ENCODE assay signal across 10 cellular contexts in genomic region chr7:131012477-131013031, GRCh38.
DNase-seq lines count a peak whose midpoint lies in the region; ATAC-seq and TF ChIP-seq lines count a peak whose summit lies in the region.
"Had no signal": no experiment of that assay in that cellular context is flagged by ENCODE, and none has a peak within 500 bp of the region (broad histone marks: within the 10 kb centered on the region; RNA-seq: fewer than 3 reads in every experiment).

No MANE protein-coding gene starts in this region.

- no peak overlapping the region for H3K27ac ChIP-seq in CD8-positive, alpha-beta memory T cell (ENCODE audit: low read depth, low read length)
- H3K27ac ChIP-seq in Panc1 (ENCODE audit: low read length) = peak overlapping the region; percentile 74
- peak overlapping the region; percentile 56 for H3K27ac ChIP-seq in effector memory CD4-positive, alpha-beta T cell (ENCODE audit: insufficient read depth, low read length, poor library complexity, severe bottlenecking)

- H3K27ac Mint-ChIP-seq in CD8-positive, alpha-beta memory T cell = peak overlapping the region; percentile 67 to 96 (median 87)
- peak overlapping the region; percentile 96 for H3K27ac Mint-ChIP-seq in osteocyte (ENCODE audit: unreplicated experiment)

- no peak for DNase-seq in CD8-positive, alpha-beta memory T cell
- DNase-seq in Panc1 (ENCODE audit: low read depth, low spot score) (no peak), osteocyte (ENCODE audit: extremely low spot score, unreplicated experiment) (no peak), RPMI8226 (no peak), NCI-H526 treated with DMSO at 0.1 percent for 48 hours (lab: John Stamatoyannopoulos, UW) (no peak), DMS153 treated with DMSO at 0.1 percent for 48 hours (lab: John Stamatoyannopoulos, UW; ENCODE audit: unreplicated experiment) (no peak)
- no peak for DNase-seq in effector memory CD4-positive, alpha-beta T cell
- no peak for DNase-seq in activated effector memory CD4-positive, alpha-beta T cell treated with anti-CD3 and anti-CD28 coated beads, Interleukin-2, amount 50 U/mL, for 16 hours
- DNase-seq: stimulated activated CD4-positive, alpha-beta T cell treated with anti-CD3 and anti-CD28 coated beads, Interleukin-4, amount 100 ng/mL, for 1 hour had no signal

- no peaks in the 10 kb centered on the region for H3K27me3 ChIP-seq in CD8-positive, alpha-beta memory T cell (ENCODE audit: insufficient read depth, low read length, poor library complexity, severe bottlenecking)
- H3K27me3 ChIP-seq in Panc1 (ENCODE audit: control insufficient read depth, insufficient read depth, low read length) = no peaks in the 10 kb centered on the region
- no peaks in the 10 kb centered on the region for H3K27me3 ChIP-seq in effector memory CD4-positive, alpha-beta T cell (replicated peaks; ENCODE audit: control insufficient read depth, insufficient read depth, low read length, poor library complexity, severe bottlenecking)

- H3K36me3 Mint-ChIP-seq in CD8-positive, alpha-beta memory T cell = peaks cover 0 to 43% (median 4%) of the 10 kb centered on the region in 3 donors
- H3K36me3 Mint-ChIP-seq in osteocyte (ENCODE audit: unreplicated experiment) = peaks cover 3% of the 10 kb centered on the region

- H3K9me3 ChIP-seq in CD8-positive, alpha-beta memory T cell (ENCODE audit: low read length) = no peaks in the 10 kb centered on the region
- H3K9me3 ChIP-seq in Panc1 (ENCODE audit: control insufficient read depth, insufficient read depth, low read depth, low read length) = no peaks in the 10 kb centered on the region
- H3K9me3 ChIP-seq in effector memory CD4-positive, alpha-beta T cell (ENCODE audit: control insufficient read depth, low read length) = no peaks in the 10 kb centered on the region

- peak overlapping the region; percentile 60 to 85 (median 80) for H3K4me3 Mint-ChIP-seq in CD8-positive, alpha-beta memory T cell
- H3K4me3 Mint-ChIP-seq in osteocyte (ENCODE audit: unreplicated experiment) = peak overlapping the region; percentile 44

- no peak for ATAC-seq in Panc1

- no peaks in the 10 kb centered on the region for H3K27me3 Mint-ChIP-seq in CD8-positive, alpha-beta memory T cell
- H3K27me3 Mint-ChIP-seq in osteocyte (ENCODE audit: unreplicated experiment) = no peaks in the 10 kb centered on the region

- POLR2A ChIA-PET in CD8-positive, alpha-beta memory T cell (lab: Charles Lee) = interaction anchor here (1.0 to 1.5 kb wide), 2 partner anchors 9 to 52 kb away, joined by 3 to 4 read pairs; no protein-coding TSS in a partner anchor
- POLR2A ChIA-PET in Panc1 (lab: Charles Lee) = no interaction called here

- peaks cover 0 to 2% (median 0%) of the 10 kb centered on the region in 5 donors for H3K9me3 Mint-ChIP-seq in CD8-positive, alpha-beta memory T cell
- no peaks in the 10 kb centered on the region for H3K9me3 Mint-ChIP-seq in osteocyte (ENCODE audit: unreplicated experiment)
- H3K9me3 Mint-ChIP-seq: T-helper 1 cell treated with Interleukin-12 subunit alpha and Interleukin-12 subunit beta and Interleukin-4 antibody, amounts not matched to agents 30 μg/mL and 1 μg/mL, for 36 hours had no signal

- intact Hi-C loops in Panc1 (cut with micrococcal nuclease; ENCODE audit: unreplicated experiment) = no loop called here

- peaks cover 73% of the 10 kb centered on the region for H3K4me1 ChIP-seq in CD8-positive, alpha-beta memory T cell (ENCODE audit: insufficient read depth, low read length)
- H3K4me1 ChIP-seq in Panc1 (ENCODE audit: control insufficient read depth, insufficient read depth, low read length) = peaks cover 73% of the 10 kb centered on the region
- H3K4me1 ChIP-seq in effector memory CD4-positive, alpha-beta T cell (ENCODE audit: control insufficient read depth, insufficient read depth, low read length, poor library complexity, severe bottlenecking) = peaks cover 59% of the 10 kb centered on the region

- in situ Hi-C loops in Panc1 (cut with HindIII; ENCODE audit: low pct_unique_long_range_greater_than_20kb, low sequenced_read_pairs) = no loop called here

- no TSS peak for BruUV-seq in Panc1 (replicated peaks; lab: Mats Ljungman, UMichigan)

- no peaks in the 10 kb centered on the region for H3K36me3 ChIP-seq in CD8-positive, alpha-beta memory T cell (ENCODE audit: insufficient read depth, low read length)
- H3K36me3 ChIP-seq in Panc1 (ENCODE audit: control insufficient read depth, insufficient read depth, low read length) = no peaks in the 10 kb centered on the region
- H3K36me3 ChIP-seq in effector memory CD4-positive, alpha-beta T cell (ENCODE audit: control insufficient read depth, insufficient read depth, low read length) = peaks cover 4% of the 10 kb centered on the region

- TF ChIP-seq CTCF in Panc1 (IDR thresholded peaks at IDR 0.05) (no peak), osteocyte (IDR thresholded peaks at IDR 0.05) (no peak)

- H3K4me3 ChIP-seq in CD8-positive, alpha-beta memory T cell (ENCODE audit: low read length) = no peak overlapping the region
- no peak overlapping the region for H3K4me3 ChIP-seq in Panc1 (ENCODE audit: low read depth in 2 of 2, low read length in 2 of 2)
- H3K4me3 ChIP-seq in effector memory CD4-positive, alpha-beta T cell (ENCODE audit: insufficient read depth, low read depth, low read length, poor library complexity, severe bottlenecking) = no peak overlapping the region

- H3K4me1 Mint-ChIP-seq in CD8-positive, alpha-beta memory T cell = peaks cover 88 to 97% (median 91%) of the 10 kb centered on the region in 3 donors
- H3K4me1 Mint-ChIP-seq in osteocyte (ENCODE audit: unreplicated experiment) = peaks cover 90% of the 10 kb centered on the region

- CTCF ChIA-PET in CD8-positive, alpha-beta memory T cell (lab: Charles Lee) = interaction anchor here (0.7 to 2.3 kb wide), 6 partner anchors 28 to 116 kb away, joined by 3 to 9 read pairs (median 4); no protein-coding TSS in a partner anchor
- CTCF ChIA-PET in Panc1 (lab: Charles Lee) = no interaction called here
